ENCODE assay signal across 1 cellular context in genomic region chr6:6700421-6700820, GRCh38.
TF ChIP-seq lines count a peak whose summit lies in the region.

No MANE protein-coding gene starts in this region.

TF ChIP-seq in HepG2, 621 proteins besides CTCF, POLR2A, EP300 and RAD21 (continued from another document):
- no peak for TF ChIP-seq HOMEZ (CRISPR knock-in tag; IDR thresholded peaks at IDR 0.05; ENCODE audit: low read depth)
- TF ChIP-seq TBP (CRISPR knock-in tag; IDR thresholded peaks at IDR 0.05): no peak
- TF ChIP-seq ZMYM3 (CRISPR knock-in tag; IDR thresholded peaks at IDR 0.05): no peak
- TF ChIP-seq ZNF737 (CRISPR knock-in tag; IDR thresholded peaks at IDR 0.05; ENCODE audit: borderline replicate concordance): no peak
- no peak for TF ChIP-seq ZEB1 (IDR thresholded peaks at IDR 0.05; ENCODE audit: insufficient replicate concordance, low read depth)
- no peak for TF ChIP-seq ZUFSP (CRISPR knock-in tag; IDR thresholded peaks at IDR 0.05; ENCODE audit: borderline replicate concordance)
- TF ChIP-seq TSC22D2 (CRISPR knock-in tag; IDR thresholded peaks at IDR 0.05; ENCODE audit: borderline replicate concordance): no peak
- no peak for TF ChIP-seq ZNF180 (CRISPR knock-in tag; IDR thresholded peaks at IDR 0.05; ENCODE audit: borderline replicate concordance, low read depth)
- no peak for TF ChIP-seq HNRNPK (IDR thresholded peaks at IDR 0.05; ENCODE audit: low read depth, low read length, poor library complexity, severe bottlenecking)
- TF ChIP-seq BORCS8-MEF2B (CRISPR knock-in tag; IDR thresholded peaks at IDR 0.05): no peak
- no peak for TF ChIP-seq SALL2 (CRISPR knock-in tag; IDR thresholded peaks at IDR 0.05)
